Comparison of ENCODE assay signal across 8 cellular contexts in genomic region chr15:61624950-61625349, GRCh38.
"Had no signal": no experiment of that assay in that cellular context is flagged by ENCODE, and none has a peak within 500 bp of the region (broad histone marks: within the 10 kb centered on the region; RNA-seq: fewer than 3 reads in every experiment).

No MANE protein-coding gene starts in this region.

- H3K4me3 ChIP-seq: GM12878 had no signal

- FAIRE-seq: G401.6, GM12878, GM12891, GM12892, GM18507, GM19239 had no signal

- ATAC-seq: GM12878 had no signal

- DNase-seq: GDM1, GF-D8 had no signal
